Comparison of ENCODE assay signal across 8 cellular contexts in genomic region chr11:61891331-61892084, GRCh38. TPM values are rescaled to one million over a fixed set of nuclear protein-coding genes. Genes with fewer than 3 reads are reported as not detected.
A peak's percentile ranks its signal among the peaks of the same experiment; 100 is the strongest.
DNase-seq lines count a peak whose midpoint lies in the region; ATAC-seq, FAIRE-seq and TF ChIP-seq lines count a peak whose summit lies in the region.

Gene FADS3 (minus strand): TSS chr11:61891545. CDS start chr11:61891381, 164 bp downstream.

- DNase-seq in AG09319 (ENCODE audit: extremely low read depth, low read depth) (peak; percentile 65), NOMO-1 treated with DMSO at 0.1 percent for 48 hours (lab: John Stamatoyannopoulos, UW; ENCODE audit: unreplicated experiment) (peak; percentile 48), activated T-cell treated with anti-CD3 and anti-CD28 coated beads for 24 hours (ENCODE audit: low read depth) (peak; percentile 35), endothelial cell of umbilical vein (ENCODE audit: low read depth, low spot score) (peak; percentile 81), mesenteric fat pad (ENCODE audit: low spot score) (peak; percentile 94)
- peak; percentile 34 for DNase-seq in stimulated activated CD8-positive, alpha-beta memory T cell treated with anti-CD3 and anti-CD28 coated beads, Interleukin-4, amount 100 ng/mL, for 24 hours (ENCODE audit: low read depth)

- peak within 1 kb of the TSS; percentile 87 for H3K4me2 ChIP-seq in endothelial cell of umbilical vein (ENCODE audit: insufficient read depth, low read length)

- ATAC-seq in GM19025 (IDR thresholded peaks at IDR 0.05; ENCODE audit: low read depth, unreplicated experiment) (peak; percentile 63), HG03469 (IDR thresholded peaks at IDR 0.05; ENCODE audit: unreplicated experiment) (peak; percentile 43)

- POLR2A ChIA-PET in endothelial cell of umbilical vein (lab: Charles Lee) = no interaction called here

- H3K4me3 ChIP-seq in endothelial cell of umbilical vein (replicated peaks in 1 of 3; ENCODE audit: insufficient read depth in 1 of 3, low read depth in 1 of 3, low read length in 3 of 3) = peak within 1 kb of the TSS; percentile 41 to 70 (median 70)

- no peaks in the 10 kb centered on the region for H3K9me1 ChIP-seq in endothelial cell of umbilical vein (replicated peaks; ENCODE audit: control insufficient read depth, extremely low read depth, insufficient read depth, low read length)

- TF ChIP-seq CTCF in AG09319 (IDR thresholded peaks at IDR 0.05; ENCODE audit: low read depth, low read length) (no peak; the same call in 1 of the 2 replicates), endothelial cell of umbilical vein (IDR thresholded peaks at IDR 0.05; ENCODE audit: extremely low read depth in 1 of 2, insufficient read depth in 1 of 2, low read depth in 1 of 2, low read length in 2 of 2) (no peak)

- peak; percentile 78 for TF ChIP-seq POLR2A in endothelial cell of umbilical vein (IDR thresholded peaks at IDR 0.05; ENCODE audit: low read depth, low read length)

- H3K4me1 ChIP-seq in endothelial cell of umbilical vein (ENCODE audit: control insufficient read depth, extremely low read depth, insufficient read depth, low read length) = peaks cover 32% of the 10 kb centered on the region

- peak; percentile 85 for FAIRE-seq in endothelial cell of umbilical vein (lab: Jason Lieb, UNC)

- H3K9me3 ChIP-seq in endothelial cell of umbilical vein (replicated peaks; ENCODE audit: control insufficient read depth, insufficient read depth, low read length) = no peaks in the 10 kb centered on the region

- H2AFZ ChIP-seq in endothelial cell of umbilical vein (ENCODE audit: low read depth, low read length) = peak within 1 kb of the TSS; percentile 83

- no TSS peak for BruUV-seq in endothelial cell of umbilical vein (replicated peaks; lab: Mats Ljungman, UMichigan)

- H3K27ac ChIP-seq in endothelial cell of umbilical vein (ENCODE audit: insufficient read depth, low read depth, low read length) = peak within 1 kb of the TSS; percentile 58

- H3K79me2 ChIP-seq in endothelial cell of umbilical vein (ENCODE audit: control insufficient read depth, insufficient read depth, low read length) = peaks cover 36% of the 10 kb centered on the region

- H3K36me3 ChIP-seq in endothelial cell of umbilical vein (ENCODE audit: control insufficient read depth in 2 of 2, extremely low read depth in 1 of 2, insufficient read depth in 2 of 2, low read length in 2 of 2) = no peaks in the 10 kb centered on the region

- dilution Hi-C loops in endothelial cell of umbilical vein (cut with MboI; ENCODE audit: extremely low pct_ligation_motif_present, low sequenced_read_pairs) = no loop called here

- intact Hi-C loops in endothelial cell of umbilical vein (cut with micrococcal nuclease) = loop anchor here (2.0 kb wide), 3 partner anchors 57 to 99 kb away; partner anchors contain the start of genes FEN1, FTH1 and TMEM258

- no peaks in the 10 kb centered on the region for H3K27me3 ChIP-seq in endothelial cell of umbilical vein (ENCODE audit: control insufficient read depth in 2 of 2, insufficient read depth in 2 of 2, low read length in 2 of 2)

- H4K20me1 ChIP-seq in endothelial cell of umbilical vein (replicated peaks; ENCODE audit: control insufficient read depth, extremely low read depth, insufficient read depth, low read length) = no peaks in the 10 kb centered on the region

- CTCF ChIA-PET in endothelial cell of umbilical vein (lab: Charles Lee) = interaction anchor here (0.5 to 2.6 kb wide), 6 partner anchors 7 to 190 kb away, joined by 3 to 12 read pairs (median 4); no protein-coding TSS in a partner anchor

- peak within 1 kb of the TSS; percentile 75 for H3K9ac ChIP-seq in endothelial cell of umbilical vein (replicated peaks; ENCODE audit: extremely low read depth, insufficient read depth, low read length)

TF ChIP-seq in endothelial cell of umbilical vein, 7 proteins besides CTCF, POLR2A, EP300 and RAD21:
- TF ChIP-seq POLR2AphosphoS5 (IDR thresholded peaks at IDR 0.05; ENCODE audit: insufficient read depth, low read depth, low read length) = peak; percentile 74
- no peak for TF ChIP-seq JUN (IDR thresholded peaks at IDR 0.05; ENCODE audit: borderline replicate concordance, insufficient read depth, insufficient read length, low read depth)
TF ChIP-seq in endothelial cell of umbilical vein: peak in this region for 1.

RNA-seq across cellular contexts. Expression of gene FADS3, which starts in this region (rescaled TPM):
- total RNA-seq in endothelial cell of umbilical vein (204 and 216 TPM in 2 replicates), mesenteric fat pad (387 TPM)
- polyA plus RNA-seq in endothelial cell of umbilical vein = 346 and 506 TPM in 2 replicates
- polyA plus RNA-seq in endothelial cell of umbilical vein (2011; cell fraction: cytosol; rRNA removed) = 166 and 243 TPM in 2 replicates
- 1,185 and 1,740 TPM in 2 replicates for polyA plus RNA-seq in endothelial cell of umbilical vein (2011; cell fraction: nucleus; rRNA removed)
- polyA plus RNA-seq in endothelial cell of umbilical vein (2012) = 114 and 158 TPM in 2 replicates
- polyA minus RNA-seq in endothelial cell of umbilical vein = 188 and 207 TPM in 2 replicates
- 32.9 TPM for polyA minus RNA-seq in endothelial cell of umbilical vein (2011; cell fraction: cytosol; rRNA and poly(A)+ RNA removed)
- 141 and 219 TPM in 2 replicates for polyA minus RNA-seq in endothelial cell of umbilical vein (2011; cell fraction: nucleus; rRNA and poly(A)+ RNA removed)

Comparison
In these comparisons a context has a peak if more than half of its experiments do, and no peak if none do; other contexts are left out.
1. Peak in every context shown above with its lines: DNase-seq, ATAC-seq, H3K4me3 ChIP-seq and H3K27ac ChIP-seq.
2. DNase-seq: peak in every context shown above with its lines; median percentile 94 in mesenteric fat pad; 81 in endothelial cell of umbilical vein; 65 in AG09319; 48 in NOMO-1 treated with DMSO at 0.1 percent for 48 hours; 35 in activated T-cell treated with anti-CD3 and anti-CD28 coated beads for 24 hours; 34 in stimulated activated CD8-positive, alpha-beta memory T cell treated with anti-CD3 and anti-CD28 coated beads, Interleukin-4, amount 100 ng/mL, for 24 hours.